Comparison of ENCODE assay signal across 19 cellular contexts in the genomic region with DNA sequence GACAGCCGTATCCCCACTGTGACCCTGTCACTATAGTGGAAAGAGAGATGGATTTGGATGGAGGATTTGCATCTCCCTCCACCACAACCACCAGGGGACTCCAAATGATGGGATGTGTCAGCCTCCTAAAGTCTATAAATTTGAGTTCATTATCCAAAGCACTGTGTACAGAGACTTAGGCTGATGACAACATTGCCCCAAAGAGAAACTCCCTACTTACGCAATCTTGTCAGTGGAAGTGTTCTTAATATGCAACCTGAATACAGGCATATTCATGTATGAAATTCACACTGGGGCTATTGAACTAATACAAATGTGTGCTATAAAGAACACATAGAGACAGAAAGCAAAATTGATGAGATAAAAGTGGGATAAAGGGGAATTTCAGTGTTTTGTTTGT.
DNase-seq lines count a peak whose midpoint lies in the region; ATAC-seq, FAIRE-seq and TF ChIP-seq lines count a peak whose summit lies in the region.
"Had no signal": no experiment of that assay in that cellular context is flagged by ENCODE, and none has a peak within 500 bp of the region (broad histone marks: within the 10 kb centered on the region; RNA-seq: fewer than 3 reads in every experiment).

No MANE protein-coding gene starts in this region.

- intact Hi-C loops in HepG2 (cut with micrococcal nuclease; ENCODE audit: unreplicated experiment), result no loop called here
- intact Hi-C loops in left ventricle myocardium superior (cut with micrococcal nuclease), result no loop called here

- no peak for TF ChIP-seq POLR2A in HepG2 (IDR thresholded peaks at IDR 0.05; ENCODE audit: insufficient read depth in 1 of 2, low read depth in 2 of 2, low read length in 2 of 2)

- TF ChIP-seq EP300 in HepG2 (IDR thresholded peaks at IDR 0.05; ENCODE audit: low read depth in 2 of 2, low read length in 2 of 2), result no peak
- no peak for TF ChIP-seq EP300 in HepG2 (CRISPR knock-in tag; IDR thresholded peaks at IDR 0.05; ENCODE audit: borderline replicate concordance)

- no TSS peak for BruUV-seq in HepG2 (replicated peaks; lab: Mats Ljungman, UMichigan)

- H3K4me3 ChIP-seq in choroid plexus epithelial cell (ENCODE audit: low read depth, low read length) (no peak overlapping the region), HepG2 (replicated peaks in 1 of 3; ENCODE audit: insufficient read depth in 1 of 3, low read depth in 2 of 3, low read length in 3 of 3) (no peak overlapping the region)
- H3K4me3 ChIP-seq: PC-9 had no signal

- H2AFZ ChIP-seq in HepG2 (ENCODE audit: low read length), result no peak overlapping the region
- H2AFZ ChIP-seq: PC-9 had no signal

- no peak overlapping the region for H3K27ac ChIP-seq in HepG2 (ENCODE audit: extremely low read length, insufficient read depth, low read length)
- H3K27ac ChIP-seq: PC-9 had no signal

- H3K79me2 ChIP-seq in HepG2 (ENCODE audit: insufficient read depth, low read length), result no peaks in the 10 kb centered on the region

- 65% methylated on average over 2 of the region's 2 CpGs for WGBS in HepG2 (ENCODE audit: low lambda C conversion rate)

- TF ChIP-seq RAD21 in HepG2 (CRISPR knock-in tag; IDR thresholded peaks at IDR 0.05), result no peak

- H3K9me3 ChIP-seq in HepG2 (ENCODE audit: low read length), result no peaks in the 10 kb centered on the region
- H3K9me3 ChIP-seq: Caco-2 had no signal

- no peak overlapping the region for H3K4me2 ChIP-seq in HepG2 (ENCODE audit: low read depth, low read length)
- H3K4me2 ChIP-seq: PC-9 had no signal

- ATAC-seq in HepG2, result no peak
- no peak for ATAC-seq in GM21526 (IDR thresholded peaks at IDR 0.05; ENCODE audit: low FRiP score, unreplicated experiment)
- ATAC-seq in left ventricle myocardium superior, result no peak
- ATAC-seq in esophagus mucosa, result no peak

- TF ChIP-seq CTCF in choroid plexus epithelial cell (conservative IDR thresholded peaks at IDR 0.05; ENCODE audit: low read depth, low read length) (peak; percentile 6), HepG2 (CRISPR knock-in tag; IDR thresholded peaks at IDR 0.05) (no peak)

- no peak overlapping the region for H3K9ac ChIP-seq in HepG2 (ENCODE audit: insufficient read depth, low read depth, low read length)

- H3K4me1 ChIP-seq in HepG2 (ENCODE audit: insufficient read depth, low read length), result no peaks in the 10 kb centered on the region

- H4K20me1 ChIP-seq in HepG2 (ENCODE audit: insufficient read depth, low read length), result no peaks in the 10 kb centered on the region

- peak; percentile 21 for DNase-seq in NCI-H748 (lab: John Stamatoyannopoulos, UW; ENCODE audit: unreplicated experiment)
- no peak for DNase-seq in NCI-H748 treated with DMSO at 0.1 percent for 48 hours (lab: John Stamatoyannopoulos, UW)
- DNase-seq in NCI-H69 (lab: John Stamatoyannopoulos, UW), result peak; percentile 37
- DNase-seq in choroid plexus epithelial cell (ENCODE audit: low read depth), result peak; percentile 19
- DNase-seq in HepG2 (ENCODE audit: low spot score), result no peak
- no peak for DNase-seq in left ventricle myocardium superior
- DNase-seq: Caco-2; CD4-positive, alpha-beta T cell; H7; HFFc6; NCI-H187; NCI-H2107; NCI-H345; NCI-H524 treated with DMSO at 0.1 percent for 48 hours; PC-9; T-helper 1 cell had no signal

- in situ Hi-C loops in HepG2 (cut with HindIII; ENCODE audit: extremely low pct_ligation_motif_present, low pct_unique_long_range_greater_than_20kb), result no loop called here

- H3K27me3 ChIP-seq in HepG2 (ENCODE audit: control insufficient read depth in 1 of 2, insufficient read depth in 2 of 2, low read length in 2 of 2), result no peaks in the 10 kb centered on the region; a peak in 1 of 5 replicates

- H3K36me3 ChIP-seq in HepG2 (replicated peaks in 1 of 2; ENCODE audit: control insufficient read depth in 1 of 2, insufficient read depth in 2 of 2, low read length in 2 of 2), result no peaks in the 10 kb centered on the region

- FAIRE-seq in HepG2 (lab: Jason Lieb, UNC), result no peak
- FAIRE-seq: GM12892 had no signal

- CTCF ChIA-PET in HepG2 (lab: Yijun Ruan, JAX; ENCODE audit: low intra/inter-chr PET ratio, low total read pairs), result no interaction called here

- POLR2A ChIA-PET in HepG2 (lab: Yijun Ruan, JAX), result no interaction called here

TF ChIP-seq in HepG2, 621 proteins besides CTCF, POLR2A, EP300 and RAD21:
- TF ChIP-seq NFKB2 (CRISPR knock-in tag; IDR thresholded peaks at IDR 0.05; ENCODE audit: borderline replicate concordance) (no peak), CEBPB (IDR thresholded peaks at IDR 0.05; ENCODE audit: borderline replicate concordance, low read depth, low read length) (peak; percentile 62; the same call in 1 of the 2 replicates)

Comparison
In these comparisons a context has a peak if more than half of its experiments do, and no peak if none do; other contexts are left out.
1. DNase-seq: peak in NCI-H748 (single experiment), NCI-H69 (single experiment) and choroid plexus epithelial cell (single experiment); none in NCI-H748 treated with DMSO at 0.1 percent for 48 hours (single experiment), HepG2 (single experiment) and left ventricle myocardium superior (single experiment).